In genomic region chrX:1423215-1423614, GRCh38 we compare ENCODE assay signal across 1 cellular context.
TF ChIP-seq lines count a peak whose summit lies in the region.

No MANE protein-coding gene starts in this region.

TF ChIP-seq in HepG2, 621 proteins besides CTCF, POLR2A, EP300 and RAD21:
- no peak for TF ChIP-seq ZNF567 (CRISPR knock-in tag; IDR thresholded peaks at IDR 0.05; ENCODE audit: borderline replicate concordance)
- TF ChIP-seq NFE2L2 (IDR thresholded peaks at IDR 0.05; ENCODE audit: low read length): no peak
- TF ChIP-seq ZNF598 (CRISPR knock-in tag; IDR thresholded peaks at IDR 0.05; ENCODE audit: borderline replicate concordance): no peak
- TF ChIP-seq, protein P1, sequence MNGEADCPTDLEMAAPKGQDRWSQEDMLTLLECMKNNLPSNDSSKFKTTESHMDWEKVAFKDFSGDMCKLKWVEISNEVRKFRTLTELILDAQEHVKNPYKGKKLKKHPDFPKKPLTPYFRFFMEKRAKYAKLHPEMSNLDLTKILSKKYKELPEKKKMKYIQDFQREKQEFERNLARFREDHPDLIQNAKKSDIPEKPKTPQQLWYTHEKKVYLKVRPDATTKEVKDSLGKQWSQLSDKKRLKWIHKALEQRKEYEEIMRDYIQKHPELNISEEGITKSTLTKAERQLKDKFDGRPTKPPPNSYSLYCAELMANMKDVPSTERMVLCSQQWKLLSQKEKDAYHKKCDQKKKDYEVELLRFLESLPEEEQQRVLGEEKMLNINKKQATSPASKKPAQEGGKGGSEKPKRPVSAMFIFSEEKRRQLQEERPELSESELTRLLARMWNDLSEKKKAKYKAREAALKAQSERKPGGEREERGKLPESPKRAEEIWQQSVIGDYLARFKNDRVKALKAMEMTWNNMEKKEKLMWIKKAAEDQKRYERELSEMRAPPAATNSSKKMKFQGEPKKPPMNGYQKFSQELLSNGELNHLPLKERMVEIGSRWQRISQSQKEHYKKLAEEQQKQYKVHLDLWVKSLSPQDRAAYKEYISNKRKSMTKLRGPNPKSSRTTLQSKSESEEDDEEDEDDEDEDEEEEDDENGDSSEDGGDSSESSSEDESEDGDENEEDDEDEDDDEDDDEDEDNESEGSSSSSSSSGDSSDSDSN (CRISPR knock-in tag; IDR thresholded peaks at IDR 0.05): no peak
- TF ChIP-seq POLR2G (IDR thresholded peaks at IDR 0.05; ENCODE audit: low read depth, low read length): peak; percentile 48; the same call in 1 of the 2 replicates
- TF ChIP-seq ZFP37 (CRISPR knock-in tag; IDR thresholded peaks at IDR 0.05; ENCODE audit: borderline replicate concordance): no peak
- no peak for TF ChIP-seq SP1 (IDR thresholded peaks at IDR 0.05)
- no peak for TF ChIP-seq SP1 (CRISPR knock-in tag; IDR thresholded peaks at IDR 0.05)
- TF ChIP-seq HNRNPH1 (optimal IDR thresholded peaks at IDR 0.05; ENCODE audit: low read depth, low read length): no peak
